ENCODE assay signal across 15 cellular contexts in genomic region chr15:83845230-83845629, GRCh38.
DNase-seq lines count a peak whose midpoint lies in the region; ATAC-seq and TF ChIP-seq lines count a peak whose summit lies in the region.
"Had no signal": no experiment of that assay in that cellular context is flagged by ENCODE, and none has a peak within 500 bp of the region (broad histone marks: within the 10 kb centered on the region; RNA-seq: fewer than 3 reads in every experiment).

No MANE protein-coding gene starts in this region.

- H3K27me3 ChIP-seq in rectal smooth muscle tissue (ENCODE audit: control insufficient read depth, insufficient read depth, low read length): no peaks in the 10 kb centered on the region
- H3K27me3 ChIP-seq: neural progenitor cell had no signal

- ATAC-seq in GM18867 (IDR thresholded peaks at IDR 0.05; ENCODE audit: unreplicated experiment) (no peak), HG02973 (IDR thresholded peaks at IDR 0.05; ENCODE audit: unreplicated experiment) (no peak)
- ATAC-seq: activated CD8-positive, alpha-beta T cell treated with anti-CD3 and anti-CD28 coated beads for 36 hours had no signal

- no peaks in the 10 kb centered on the region for H3K36me3 ChIP-seq in rectal smooth muscle tissue (ENCODE audit: control insufficient read depth, insufficient read depth, low read length)
- H3K36me3 ChIP-seq: neural progenitor cell had no signal

- H3K36me3 Mint-ChIP-seq in HFFc6 (ENCODE audit: low read depth): no peaks in the 10 kb centered on the region
- H3K36me3 Mint-ChIP-seq: CD4-positive, CD25-positive, alpha-beta regulatory T cell; neural progenitor cell had no signal

- H3K27me3 Mint-ChIP-seq in HFFc6 (ENCODE audit: insufficient read depth): no peaks in the 10 kb centered on the region

- DNase-seq in GM03348 (ENCODE audit: low spot score) (peak; percentile 79), astrocyte of the spinal cord (ENCODE audit: low read depth, low spot score) (peak; percentile 25), glomerular visceral epithelial cell (ENCODE audit: extremely low spot score) (peak; percentile 25), HFFc6 (no peak)
- DNase-seq in stimulated activated CD4-positive, alpha-beta T cell treated with anti-CD3 and anti-CD28 coated beads, Interleukin-1b, Interleukin-23, amount 100 ng/mL, for 48 hours: no peak
- DNase-seq: activated CD8-positive, alpha-beta T cell treated with anti-CD3 and anti-CD28 coated beads for 36 hours; activated gamma-delta T cell treated with Interleukin-2 at 50 U/mL for 16 hours; CD4-positive, CD25-positive, alpha-beta regulatory T cell; foreskin melanocyte; OCI-M1; stimulated activated naive CD4-positive, alpha-beta T cell treated with Interleukin-2 at 50 U/mL for 16 hours had no signal

- H3K4me3 ChIP-seq in astrocyte of the spinal cord (ENCODE audit: low read depth, low read length) (no peak overlapping the region), rectal smooth muscle tissue (ENCODE audit: low read length) (no peak overlapping the region)
- H3K4me3 ChIP-seq: neural progenitor cell had no signal

- no peaks in the 10 kb centered on the region for H3K4me1 Mint-ChIP-seq in HFFc6 (ENCODE audit: low read depth)
- H3K4me1 Mint-ChIP-seq: CD4-positive, CD25-positive, alpha-beta regulatory T cell; neural progenitor cell had no signal

- H3K27ac ChIP-seq in rectal smooth muscle tissue (ENCODE audit: low read depth, low read length): peak overlapping the region; percentile 56
- H3K27ac ChIP-seq: neural progenitor cell had no signal

- peaks cover 38% of the 10 kb centered on the region for H3K4me1 ChIP-seq in rectal smooth muscle tissue (ENCODE audit: control insufficient read depth, insufficient read depth, low read length)
- H3K4me1 ChIP-seq: neural progenitor cell had no signal

- H3K9ac ChIP-seq in rectal smooth muscle tissue (ENCODE audit: low read length): no peak overlapping the region
- H3K9ac ChIP-seq: neural progenitor cell had no signal

- no peak for TF ChIP-seq CTCF in astrocyte of the spinal cord (IDR thresholded peaks at IDR 0.05; ENCODE audit: low read depth, low read length)
- TF ChIP-seq CTCF in HFFc6 (IDR thresholded peaks at IDR 0.05): no peak

- peaks cover 45% of the 10 kb centered on the region for H3K9me3 Mint-ChIP-seq in HFFc6
- H3K9me3 Mint-ChIP-seq: activated CD8-positive, alpha-beta T cell treated with anti-CD3 and anti-CD28 coated beads for 36 hours; neural progenitor cell had no signal

- in situ Hi-C loops in astrocyte of the spinal cord (cut with HindIII; ENCODE audit: low sequenced_read_pairs): no loop called here

- H3K4me3 Mint-ChIP-seq in HFFc6: no peak overlapping the region
- H3K4me3 Mint-ChIP-seq: activated CD8-positive, alpha-beta T cell treated with anti-CD3 and anti-CD28 coated beads for 36 hours; CD4-positive, CD25-positive, alpha-beta regulatory T cell; neural progenitor cell had no signal

- H3K27ac Mint-ChIP-seq in HFFc6: no peak overlapping the region
- H3K27ac Mint-ChIP-seq: activated CD8-positive, alpha-beta T cell treated with anti-CD3 and anti-CD28 coated beads for 36 hours; CD4-positive, CD25-positive, alpha-beta regulatory T cell; neural progenitor cell had no signal

Comparison
In these comparisons a context has a peak if more than half of its experiments do, and no peak if none do; other contexts are left out.
1. DNase-seq: peak in GM03348 (single experiment), astrocyte of the spinal cord (single experiment) and glomerular visceral epithelial cell (single experiment); none in HFFc6 (single experiment) and stimulated activated CD4-positive, alpha-beta T cell treated with anti-CD3 and anti-CD28 coated beads, Interleukin-1b, Interleukin-23, amount 100 ng/mL, for 48 hours (single experiment).